In genomic region chrX:10169180-10169579, GRCh38 we compare ENCODE assay signal across 20 cellular contexts.
A peak's percentile ranks its signal among the peaks of the same experiment; 100 is the strongest.
DNase-seq lines count a peak whose midpoint lies in the region; FAIRE-seq and TF ChIP-seq lines count a peak whose summit lies in the region.
"Had no signal": no experiment of that assay in that cellular context is flagged by ENCODE, and none has a peak within 500 bp of the region (broad histone marks: within the 10 kb centered on the region; RNA-seq: fewer than 3 reads in every experiment).

No MANE protein-coding gene starts in this region.

- H3K27me3 ChIP-seq in MM.1S (replicated peaks; ENCODE audit: insufficient read depth, low read length): no peaks in the 10 kb centered on the region

- no peaks in the 10 kb centered on the region for H3K27me3 Mint-ChIP-seq in nephron (ENCODE audit: low read depth)

- no peak overlapping the region for H3K4me2 ChIP-seq in MM.1S (ENCODE audit: low read depth, low read length)

- peaks cover 3% of the 10 kb centered on the region for H3K36me3 Mint-ChIP-seq in nephron (ENCODE audit: low read depth)
- H3K36me3 Mint-ChIP-seq: T-cell had no signal

- H3K4me3 ChIP-seq in HEK293 (ENCODE audit: low read depth, low read length) (no peak overlapping the region), MM.1S (ENCODE audit: low read length) (no peak overlapping the region)

- no peak overlapping the region for H3K9ac ChIP-seq in MM.1S (ENCODE audit: low read length)

- no peak for FAIRE-seq in urothelium cell line (lab: Jason Lieb, UNC)
- FAIRE-seq: HTR-8/SVneo had no signal

- H3K36me3 ChIP-seq in HEK293 (ENCODE audit: control insufficient read depth in 2 of 2, insufficient read depth in 1 of 2, low read length in 2 of 2): peaks cover 0 to 11% of the 10 kb centered on the region in 2 experiments; a peak in 1 of 3 replicates
- H3K36me3 ChIP-seq in MM.1S (replicated peaks; ENCODE audit: insufficient read depth, low read length): no peaks in the 10 kb centered on the region

- no peaks in the 10 kb centered on the region for H3K79me2 ChIP-seq in MM.1S (ENCODE audit: low read length)

- no peak for DNase-seq in activated CD4-positive, alpha-beta T cell treated with anti-CD3 and anti-CD28 coated beads for 4 hours
- DNase-seq in MM.1S (no peak), NCI-H1694 (lab: John Stamatoyannopoulos, UW) (no peak), urothelium cell line (ENCODE audit: low spot score) (no peak)
- DNase-seq: CD4-positive, alpha-beta T cell; DMS53; EL; H7; NCI-H1105 treated with DMSO at 0.1 percent for 48 hours; NCI-H1694 treated with DMSO at 0.1 percent for 48 hours; NCI-H2107; NCI-H2227 treated with DMSO at 0.1 percent for 48 hours; NCI-H510A treated with DMSO at 0.1 percent for 48 hours; NCI-H774; Right ventricle myocardium superior; T-cell had no signal

- CTCF ChIA-PET in HEK293 (lab: Yijun Ruan, JAX): no interaction called here

- no peaks in the 10 kb centered on the region for H4K20me1 ChIP-seq in MM.1S (ENCODE audit: insufficient read depth, low read length)

- H3K4me3 Mint-ChIP-seq in nephron: no peak overlapping the region
- H3K4me3 Mint-ChIP-seq: CD4-positive, alpha-beta T cell; T-cell had no signal

- peaks cover 11% of the 10 kb centered on the region for H3K9me3 Mint-ChIP-seq in nephron
- H3K9me3 Mint-ChIP-seq: CD4-positive, alpha-beta T cell; T-cell had no signal

- no peak overlapping the region for H2AFZ ChIP-seq in MM.1S (ENCODE audit: low read length)

- peaks cover 23% of the 10 kb centered on the region for H3K4me1 Mint-ChIP-seq in nephron

- H3F3A ChIP-seq in MM.1S (ENCODE audit: insufficient read depth, low read length): no peaks in the 10 kb centered on the region

- no peaks in the 10 kb centered on the region for H3K9me3 ChIP-seq in HEK293 (ENCODE audit: control insufficient read depth, insufficient read depth, low read depth, low read length)
- H3K9me3 ChIP-seq in MM.1S (replicated peaks; ENCODE audit: insufficient read depth, low read length): no peaks in the 10 kb centered on the region

- POLR2A ChIA-PET in HEK293 (lab: Yijun Ruan, JAX): no interaction called here

- H3K27ac ChIP-seq in HEK293 (ENCODE audit: extremely low read depth, low read depth, low read length): no peak overlapping the region
- H3K27ac ChIP-seq in angular gyrus (ENCODE audit: low read depth, low read length): peak overlapping the region; percentile 10
- no peak overlapping the region for H3K27ac ChIP-seq in MM.1S (ENCODE audit: low read length)

- TF ChIP-seq CTCF in HEK293 (tag by site-specific recombination; IDR thresholded peaks at IDR 0.05) (no peak), nephron (IDR thresholded peaks at IDR 0.05; ENCODE audit: unreplicated experiment in 3 of 3) (no peak), MM.1S (IDR thresholded peaks at IDR 0.05; ENCODE audit: low read length) (no peak)

- H3K4me1 ChIP-seq in HEK293 (ENCODE audit: control insufficient read depth, insufficient read depth, low read length) (no peaks in the 10 kb centered on the region), MM.1S (ENCODE audit: low read length) (peaks cover 9% of the 10 kb centered on the region; the same call in 1 of the 2 replicates)

- H3K27ac Mint-ChIP-seq in nephron: peak overlapping the region; percentile 57 to 78 (median 75)
- H3K27ac Mint-ChIP-seq: CD4-positive, alpha-beta T cell; T-cell had no signal

- H3K9me2 ChIP-seq in MM.1S (replicated peaks; ENCODE audit: insufficient read depth, low read length): no peaks in the 10 kb centered on the region

TF ChIP-seq in HEK293, 187 proteins besides CTCF, POLR2A, EP300 and RAD21:
- peak; percentile 3 for TF ChIP-seq SETDB1 (IDR thresholded peaks at IDR 0.05; ENCODE audit: insufficient read length, low read length)
- TF ChIP-seq ZNF211 (tag by site-specific recombination; IDR thresholded peaks at IDR 0.05; ENCODE audit: low read depth): no peak
- TF ChIP-seq ZNF26 (tag by site-specific recombination; IDR thresholded peaks at IDR 0.05): no peak
